ENCODE assay signal across 31 cellular contexts in genomic region chr12:132235116-132235820, GRCh38.
"Had no signal": no experiment of that assay in that cellular context is flagged by ENCODE, and none has a peak within 500 bp of the region (broad histone marks: within the 10 kb centered on the region; RNA-seq: fewer than 3 reads in every experiment).

No MANE protein-coding gene starts in this region.

- DNase-seq: activated B cell treated with CpG ODN at 0.5 μM for 24 hours; activated CD4-positive, alpha-beta T cell treated with anti-CD3 and anti-CD28 coated beads for 4 hours; activated CD4-positive, CD25-positive, alpha-beta regulatory T cell treated with anti-CD3 and anti-CD28 coated beads, Interleukin-2, amount 50 U/mL, for 72 hours; activated CD8-positive, alpha-beta T cell treated with anti-CD3 and anti-CD28 coated beads for 36 hours; activated gamma-delta T cell; activated naive CD4-positive, alpha-beta T cell treated with anti-CD3 and anti-CD28 coated beads for 36 hours; activated naive CD8-positive, alpha-beta T cell treated with anti-CD3 and anti-CD28 coated beads, Interleukin-2, amount 50 U/mL, for 24 hours; activated T-cell treated with anti-CD3 and anti-CD28 coated beads, Interleukin-2, amount 50 U/mL, for 24 hours; amniotic stem cell; brain microvascular endothelial cell; central memory CD4-positive, alpha-beta T cell; Kasumi-1; KG1; MM.1S; MV-4-11; NCI-H1092; NCI-H1436 treated with DMSO at 0.1 percent for 48 hours; NCI-H1694 treated with DMSO at 0.1 percent for 48 hours; NCI-H2029; NCI-H345; NCI-H524 treated with DMSO at 0.1 percent for 48 hours; PC-3; Right ventricle myocardium superior; SJCRH30; T-helper 9 cell had no signal

- H3K36me3 ChIP-seq: brain microvascular endothelial cell, SJCRH30 had no signal

- H3K9me3 Mint-ChIP-seq: activated B cell treated with CpG ODN at 0.5 μM for 24 hours; activated CD8-positive, alpha-beta T cell treated with anti-CD3 and anti-CD28 coated beads for 36 hours; activated naive CD4-positive, alpha-beta T cell treated with anti-CD3 and anti-CD28 coated beads for 36 hours; activated naive CD8-positive, alpha-beta T cell treated with anti-CD3 and anti-CD28 coated beads, Interleukin-2, amount 50 U/mL, for 24 hours; activated T-cell treated with anti-CD3 and anti-CD28 coated beads, Interleukin-2, amount 50 U/mL, for 24 hours; activated T-helper 2 cell treated with anti-CD3 and anti-CD28 coated beads, Interferon-gamma antibody, Interleukin-2, Interleukin-4, amounts not matched to agents 10 μg/mL and 5 μg/mL and 100 μg/mL, durations not matched to agents 14 hours and 24 hours and 36 hours had no signal

- H3K4me3 ChIP-seq: SJCRH30, SK-N-MC had no signal

- H3K4me3 Mint-ChIP-seq: activated B cell treated with CpG ODN at 0.5 μM for 24 hours; activated CD8-positive, alpha-beta T cell treated with anti-CD3 and anti-CD28 coated beads for 36 hours; activated naive CD4-positive, alpha-beta T cell treated with anti-CD3 and anti-CD28 coated beads for 36 hours; activated naive CD8-positive, alpha-beta T cell; activated naive CD8-positive, alpha-beta T cell treated with anti-CD3 and anti-CD28 coated beads, Interleukin-2, amount 50 U/mL, for 24 hours; activated T-cell treated with anti-CD3 and anti-CD28 coated beads, Interleukin-2, amount 50 U/mL, for 24 hours; T-helper 1 cell treated with Interleukin-12 subunit alpha and Interleukin-12 subunit beta and Interleukin-4 antibody, amounts not matched to agents 30 μg/mL and 1 μg/mL, for 36 hours had no signal

- H3K27me3 Mint-ChIP-seq: activated B cell treated with CpG ODN at 0.5 μM for 24 hours; activated CD8-positive, alpha-beta T cell treated with anti-CD3 and anti-CD28 coated beads for 36 hours; activated naive CD8-positive, alpha-beta T cell; activated naive CD8-positive, alpha-beta T cell treated with anti-CD3 and anti-CD28 coated beads, Interleukin-2, amount 50 U/mL, for 24 hours; activated T-cell treated with anti-CD3 and anti-CD28 coated beads, Interleukin-2, amount 50 U/mL, for 24 hours had no signal

- H3K4me1 ChIP-seq: SJCRH30 had no signal

- H3K9me3 ChIP-seq: SJCRH30 had no signal

- H3K27me3 ChIP-seq: brain microvascular endothelial cell had no signal

- H3K27ac Mint-ChIP-seq: activated B cell treated with CpG ODN at 0.5 μM for 24 hours; activated CD8-positive, alpha-beta T cell treated with anti-CD3 and anti-CD28 coated beads for 36 hours; activated naive CD4-positive, alpha-beta T cell treated with anti-CD3 and anti-CD28 coated beads for 36 hours; activated naive CD8-positive, alpha-beta T cell; activated naive CD8-positive, alpha-beta T cell treated with anti-CD3 and anti-CD28 coated beads, Interleukin-2, amount 50 U/mL, for 24 hours; activated T-cell treated with anti-CD3 and anti-CD28 coated beads, Interleukin-2, amount 50 U/mL, for 24 hours; activated T-helper 2 cell treated with anti-CD3 and anti-CD28 coated beads, Interferon-gamma antibody, Interleukin-2, Interleukin-4, amounts not matched to agents 10 μg/mL and 5 μg/mL and 100 μg/mL, durations not matched to agents 14 hours and 24 hours and 36 hours; T-helper 1 cell treated with Interleukin-12 subunit alpha and Interleukin-12 subunit beta and Interleukin-4 antibody, amounts not matched to agents 30 μg/mL and 1 μg/mL, for 36 hours had no signal

- H3K36me3 Mint-ChIP-seq: activated naive CD8-positive, alpha-beta T cell had no signal

- H3K4me1 Mint-ChIP-seq: activated B cell treated with CpG ODN at 0.5 μM for 24 hours; activated naive CD8-positive, alpha-beta T cell treated with anti-CD3 and anti-CD28 coated beads, Interleukin-2, amount 50 U/mL, for 24 hours had no signal

- ATAC-seq: activated CD8-positive, alpha-beta T cell treated with anti-CD3 and anti-CD28 coated beads for 36 hours; activated naive CD8-positive, alpha-beta T cell treated with anti-CD3 and anti-CD28 coated beads, Interleukin-2, amount 50 U/mL, for 24 hours; PC-3 had no signal

- H3K27ac ChIP-seq: brain microvascular endothelial cell, RWPE1, SJCRH30, SK-N-MC, VCaP had no signal
